In genomic region chr9:108978121-108978694, GRCh38 we compare ENCODE assay signal across 26 cellular contexts. TPM values are rescaled to one million over a fixed set of nuclear protein-coding genes. Genes with fewer than 3 reads are reported as not detected.
DNase-seq lines count a peak whose midpoint lies in the region; ATAC-seq, FAIRE-seq and TF ChIP-seq lines count a peak whose summit lies in the region.
"Had no signal": no experiment of that assay in that cellular context is flagged by ENCODE, and none has a peak within 500 bp of the region (broad histone marks: within the 10 kb centered on the region; RNA-seq: fewer than 3 reads in every experiment).

No MANE protein-coding gene starts in this region.

- no peak overlapping the region for H3K27ac Mint-ChIP-seq in Calu3 (ENCODE audit: unreplicated experiment)
- no peak overlapping the region for H3K27ac Mint-ChIP-seq in type B pancreatic cell
- no peak overlapping the region for H3K27ac Mint-ChIP-seq in endothelial cell (ENCODE audit: unreplicated experiment)
- H3K27ac Mint-ChIP-seq: CD4-positive, alpha-beta T cell had no signal

- peaks cover 0 to 10% (median 5%) of the 10 kb centered on the region in 4 donors for H3K4me1 ChIP-seq in tibial artery
- H3K4me1 ChIP-seq: BLaER1 treated with 17β-estradiol and CSF1 and Interleukin-3, amounts not matched to agents 10 nM and 100 nM had no signal

- H3K9me3 ChIP-seq in tibial artery, result no peaks in the 10 kb centered on the region

- H3K36me3 Mint-ChIP-seq in Calu3 (ENCODE audit: insufficient read depth, unreplicated experiment) (no peaks in the 10 kb centered on the region), type B pancreatic cell (peaks cover 25% of the 10 kb centered on the region), endothelial cell (ENCODE audit: low read depth, unreplicated experiment) (no peaks in the 10 kb centered on the region)

- CTCF ChIA-PET in Calu3 (lab: Charles Lee), result no interaction called here

- H3K4me3 Mint-ChIP-seq in Calu3 (ENCODE audit: low read depth, unreplicated experiment) (no peak overlapping the region), type B pancreatic cell (no peak overlapping the region), endothelial cell (ENCODE audit: unreplicated experiment) (no peak overlapping the region)
- H3K4me3 Mint-ChIP-seq: CD4-positive, alpha-beta T cell had no signal

- H3K4me1 Mint-ChIP-seq in Calu3 (ENCODE audit: low read depth, unreplicated experiment), result no peaks in the 10 kb centered on the region
- peaks cover 5% of the 10 kb centered on the region for H3K4me1 Mint-ChIP-seq in type B pancreatic cell (ENCODE audit: unreplicated experiment)
- H3K4me1 Mint-ChIP-seq in endothelial cell (ENCODE audit: unreplicated experiment), result no peaks in the 10 kb centered on the region

- no peak for TF ChIP-seq CTCF in fibroblast of the aortic adventitia (IDR thresholded peaks at IDR 0.05; ENCODE audit: insufficient read depth, low read length)
- no peak for TF ChIP-seq CTCF in omental fat pad (IDR thresholded peaks at IDR 0.05)
- no peak for TF ChIP-seq CTCF in Calu3 (IDR thresholded peaks at IDR 0.05; ENCODE audit: unreplicated experiment)
- no peak for TF ChIP-seq CTCF in type B pancreatic cell (conservative IDR thresholded peaks at IDR 0.05)
- no peak for TF ChIP-seq CTCF in endothelial cell (IDR thresholded peaks at IDR 0.05; ENCODE audit: unreplicated experiment)
- no peak for TF ChIP-seq CTCF in tibial artery (IDR thresholded peaks at IDR 0.05)

- no peak overlapping the region for H3K27ac ChIP-seq in tibial artery
- H3K27ac ChIP-seq: BLaER1 treated with 17β-estradiol and CSF1 and Interleukin-3, amounts not matched to agents 10 nM and 100 nM had no signal

- peak; percentile 88 for ATAC-seq in esophagus mucosa
- ATAC-seq in omental fat pad (ENCODE audit: low FRiP score), result peak; percentile 39
- ATAC-seq: GM12878 had no signal

- H3K9me3 Mint-ChIP-seq in Calu3 (ENCODE audit: low read depth, unreplicated experiment) (no peaks in the 10 kb centered on the region), type B pancreatic cell (no peaks in the 10 kb centered on the region), endothelial cell (ENCODE audit: unreplicated experiment) (no peaks in the 10 kb centered on the region)
- H3K9me3 Mint-ChIP-seq: CD4-positive, alpha-beta T cell had no signal

- DNase-seq in H54 (ENCODE audit: insufficient read length, low spot score) (no peak), fibroblast of the aortic adventitia (ENCODE audit: low read depth) (peak; percentile 78), omental fat pad (ENCODE audit: low spot score) (no peak), Calu3 (no peak), type B pancreatic cell (ENCODE audit: extremely low spot score, unreplicated experiment) (no peak), endothelial cell (ENCODE audit: low spot score) (no peak), tibial artery (no peak)
- DNase-seq: AML-193; CD4-positive, alpha-beta T cell; EL; GDM1; GOT3; HCEC 1CT; KBM-7; MV-4-11; NCI-H1105; NCI-H1436 treated with DMSO at 0.1 percent for 48 hours; NCI-H1930; NCI-H2107; NCI-H524; NCI-H748 treated with DMSO at 0.1 percent for 48 hours had no signal

- H3K36me3 ChIP-seq in tibial artery, result peaks cover 0 to 34% (median 29%) of the 10 kb centered on the region in 3 donors

- H3K27me3 ChIP-seq in tibial artery, result no peaks in the 10 kb centered on the region
- H3K27me3 ChIP-seq: BLaER1 treated with 17β-estradiol and CSF1 and Interleukin-3, amounts not matched to agents 10 nM and 100 nM had no signal

- intact Hi-C loops in Calu3 (cut with micrococcal nuclease; ENCODE audit: unreplicated experiment), result no loop called here
- intact Hi-C loops in tibial artery (cut with DNase I; ENCODE audit: low total_unique reads), result no loop called here

- FAIRE-seq in H54 (lab: Jason Lieb, UNC), result peak; percentile 62
- FAIRE-seq: A204.1, GM12878, RCC 7860 had no signal

- H3K4me3 ChIP-seq in fibroblast of the aortic adventitia (ENCODE audit: low read depth, low read length), result no peak overlapping the region
- no peak overlapping the region for H3K4me3 ChIP-seq in tibial artery
- H3K4me3 ChIP-seq: BLaER1 treated with 17β-estradiol and CSF1 and Interleukin-3, amounts not matched to agents 10 nM and 100 nM; GM12878 had no signal

- TF ChIP-seq POLR2A in H54 (IDR thresholded peaks at IDR 0.05; ENCODE audit: low read depth, low read length), result no peak

- no TSS peak for BruUV-seq in Calu3 (replicated peaks; lab: Mats Ljungman, UMichigan)

- H3K27me3 Mint-ChIP-seq in Calu3 (ENCODE audit: unreplicated experiment) (no peaks in the 10 kb centered on the region), type B pancreatic cell (no peaks in the 10 kb centered on the region), endothelial cell (ENCODE audit: unreplicated experiment) (no peaks in the 10 kb centered on the region)
- H3K27me3 Mint-ChIP-seq: CD4-positive, alpha-beta T cell had no signal

RNA-seq across cellular contexts. Expression of gene CTNNAL1, which starts 35.1 kb away (rescaled TPM):
- total RNA-seq in esophagus mucosa (8.8 TPM), fibroblast of the aortic adventitia (ENCODE audit: low replicate concordance) (89.8 and 106 TPM in 2 replicates), omental fat pad (10 to 100 TPM; 34.5 to 57.3 (median 46.5) TPM), Calu3 (2022) (20.6 and 23.7 TPM in 2 replicates), type B pancreatic cell (ENCODE audit: low replicate concordance) (29.7 and 36.0 TPM in 2 replicates), endothelial cell (ENCODE audit: unreplicated experiment) (31.2 TPM)

RNA-seq across cellular contexts. Expression of gene ABITRAM, which starts 44.0 kb away (rescaled TPM):
- 15.0 TPM for total RNA-seq in esophagus mucosa
- 16.3 and 22.0 TPM in 2 replicates for total RNA-seq in fibroblast of the aortic adventitia (ENCODE audit: low replicate concordance)
- total RNA-seq in omental fat pad, result 1 to 10 TPM; 7.6 to 9.4 (median 9.1) TPM
- 6.6 and 7.1 TPM in 2 replicates for total RNA-seq in Calu3 (2022)
- total RNA-seq in type B pancreatic cell (ENCODE audit: low replicate concordance), result 19.4 and 21.7 TPM in 2 replicates
- 14.8 TPM for total RNA-seq in endothelial cell (ENCODE audit: unreplicated experiment)

RNA-seq across cellular contexts. Expression of gene ELP1, which starts 44.3 kb away (rescaled TPM):
- total RNA-seq in esophagus mucosa, result 14.1 TPM
- 18.3 and 32.3 TPM in 2 replicates for total RNA-seq in fibroblast of the aortic adventitia (ENCODE audit: low replicate concordance)
- total RNA-seq in omental fat pad, result 10 to 100 TPM; 16.0 to 24.9 (median 18.7) TPM
- total RNA-seq in Calu3 (2022), result 12.8 and 17.9 TPM in 2 replicates
- total RNA-seq in type B pancreatic cell (ENCODE audit: low replicate concordance), result 42.5 and 45.8 TPM in 2 replicates
- total RNA-seq in endothelial cell (ENCODE audit: unreplicated experiment), result 23.2 TPM
